ENCODE assay signal across 21 cellular contexts in genomic region chr2:75828826-75829225, GRCh38.
A peak's percentile ranks its signal among the peaks of the same experiment; 100 is the strongest.
DNase-seq lines count a peak whose midpoint lies in the region; ATAC-seq and TF ChIP-seq lines count a peak whose summit lies in the region.
"Had no signal": no experiment of that assay in that cellular context is flagged by ENCODE, and none has a peak within 500 bp of the region (broad histone marks: within the 10 kb centered on the region; RNA-seq: fewer than 3 reads in every experiment).

No MANE protein-coding gene starts in this region.

- peaks cover 11% of the 10 kb centered on the region for H3K27me3 Mint-ChIP-seq in MCF 10A (ENCODE audit: insufficient read depth, unreplicated experiment)
- no peaks in the 10 kb centered on the region for H3K27me3 Mint-ChIP-seq in activated naive CD8-positive, alpha-beta T cell treated with anti-CD3 and anti-CD28 coated beads for 36 hours
- H3K27me3 Mint-ChIP-seq: CD4-positive, alpha-beta memory T cell had no signal

- H3K4me3 Mint-ChIP-seq in MCF 10A (ENCODE audit: unreplicated experiment) = no peak overlapping the region
- H3K4me3 Mint-ChIP-seq in activated naive CD8-positive, alpha-beta T cell treated with anti-CD3 and anti-CD28 coated beads for 36 hours = no peak overlapping the region
- H3K4me3 Mint-ChIP-seq: CD14-positive monocyte; CD4-positive, alpha-beta memory T cell; GM23338; HFFc6; IgD-negative memory B cell had no signal

- POLR2A ChIA-PET in MCF 10A (lab: Yijun Ruan, JAX) = no interaction called here

- H3K36me3 ChIP-seq in breast epithelium = no peaks in the 10 kb centered on the region
- no peaks in the 10 kb centered on the region for H3K36me3 ChIP-seq in mammary epithelial cell (ENCODE audit: insufficient read depth, low read length)
- H3K36me3 ChIP-seq: BLaER1 had no signal

- WGBS in mammary epithelial cell (ENCODE audit: low coverage, missing lambda C conversion rate) = 47% methylated on average over 4 of the region's 4 CpGs

- dilution Hi-C loops in mammary epithelial cell (cut with HindIII; ENCODE audit: low sequenced_read_pairs) = no loop called here

- no peak overlapping the region for H3K27ac ChIP-seq in breast epithelium
- H3K27ac ChIP-seq in mammary epithelial cell (ENCODE audit: insufficient read depth, low read depth, low read length) = no peak overlapping the region
- H3K27ac ChIP-seq: 22Rv1, BLaER1 had no signal

- H3K9me3 ChIP-seq in breast epithelium (peaks cover 0 to 8% of the 10 kb centered on the region in 2 donors), mammary epithelial cell (replicated peaks; ENCODE audit: insufficient read depth, low read length) (no peaks in the 10 kb centered on the region)

- H3K4me1 Mint-ChIP-seq in MCF 10A (ENCODE audit: insufficient read depth, unreplicated experiment) = peaks cover 6% of the 10 kb centered on the region
- no peaks in the 10 kb centered on the region for H3K4me1 Mint-ChIP-seq in activated naive CD8-positive, alpha-beta T cell treated with anti-CD3 and anti-CD28 coated beads for 36 hours
- H3K4me1 Mint-ChIP-seq: CD14-positive monocyte; CD4-positive, alpha-beta memory T cell; GM23338; IgD-negative memory B cell had no signal

- peaks cover 14% of the 10 kb centered on the region for H3K9me3 Mint-ChIP-seq in MCF 10A (ENCODE audit: unreplicated experiment)
- peaks cover 8% of the 10 kb centered on the region for H3K9me3 Mint-ChIP-seq in activated naive CD8-positive, alpha-beta T cell treated with anti-CD3 and anti-CD28 coated beads for 36 hours
- H3K9me3 Mint-ChIP-seq: GM23338 had no signal

- no peak overlapping the region for H3K4me3 ChIP-seq in breast epithelium
- no peak overlapping the region for H3K4me3 ChIP-seq in mammary epithelial cell (replicated peaks in 1 of 3; ENCODE audit: insufficient read depth in 1 of 3, low read depth in 2 of 3, low read length in 3 of 3)
- H3K4me3 ChIP-seq: BLaER1, GM23338 had no signal

- DNase-seq in MCF 10A (ENCODE audit: unreplicated experiment) = peak; percentile 18
- DNase-seq in breast epithelium (ENCODE audit: low spot score in 2 of 2) = no peak
- DNase-seq in mammary epithelial cell = peak; percentile 14
- DNase-seq in stimulated activated CD4-positive, alpha-beta T cell treated with anti-CD3 and anti-CD28 coated beads, Interleukin-1b, Interleukin-23, amount 100 ng/mL, for 48 hours = no peak
- no peak for DNase-seq in mesenteric fat pad (ENCODE audit: low spot score)
- no peak for DNase-seq in activated naive CD8-positive, alpha-beta T cell treated with anti-CD3 and anti-CD28 coated beads for 36 hours
- DNase-seq: CD4-positive, alpha-beta memory T cell; DMS153; DMS79; GDM1; H7; HFFc6 had no signal

- in situ Hi-C loops in mammary epithelial cell (cut with MboI; ENCODE audit: low sequenced_read_pairs in 2 of 2) = no loop called here

- TF ChIP-seq CTCF in MCF 10A (IDR thresholded peaks at IDR 0.05; ENCODE audit: unreplicated experiment) = no peak
- no peak for TF ChIP-seq CTCF in breast epithelium (IDR thresholded peaks at IDR 0.05)
- TF ChIP-seq CTCF in mammary epithelial cell (conservative IDR thresholded peaks at IDR 0.05 in 1 of 2, IDR thresholded peaks at IDR 0.05 in 1 of 2; ENCODE audit: extremely low read depth in 1 of 2, insufficient read depth in 1 of 2, low read depth in 1 of 2, low read length in 2 of 2) = no peak

- no peaks in the 10 kb centered on the region for H4K20me1 ChIP-seq in mammary epithelial cell (ENCODE audit: insufficient read depth, low read length)
- H4K20me1 ChIP-seq: BLaER1 had no signal

- no peak overlapping the region for H3K9ac ChIP-seq in mammary epithelial cell (ENCODE audit: insufficient read depth, low read length)
- H3K9ac ChIP-seq: BLaER1 had no signal

- TF ChIP-seq POLR2A in breast epithelium (IDR thresholded peaks at IDR 0.05) = no peak

- intact Hi-C loops in MCF 10A (cut with micrococcal nuclease) = no loop called here
- intact Hi-C loops in breast epithelium (cut with DNase I; ENCODE audit: low total_unique reads) = no loop called here
- intact Hi-C loops in mammary epithelial cell (cut with micrococcal nuclease) = no loop called here

- no peaks in the 10 kb centered on the region for H3K4me1 ChIP-seq in breast epithelium
- no peaks in the 10 kb centered on the region for H3K4me1 ChIP-seq in mammary epithelial cell (ENCODE audit: insufficient read depth, low read length)
- H3K4me1 ChIP-seq: BLaER1 had no signal

- H2AFZ ChIP-seq in mammary epithelial cell (ENCODE audit: low read depth, low read length) = no peak overlapping the region
- H2AFZ ChIP-seq: GM23338 had no signal

- BruUV-seq in MCF 10A (replicated peaks; lab: Mats Ljungman, UMichigan) (no TSS peak), mammary epithelial cell (replicated peaks; lab: Mats Ljungman, UMichigan) (no TSS peak)

- no peaks in the 10 kb centered on the region for H3K27me3 ChIP-seq in breast epithelium
- H3K27me3 ChIP-seq in mammary epithelial cell (ENCODE audit: insufficient read depth, low read length) = peaks cover under 1% of the 10 kb centered on the region
- H3K27me3 ChIP-seq: BLaER1 had no signal

- no peaks in the 10 kb centered on the region for H3K79me2 ChIP-seq in mammary epithelial cell (ENCODE audit: insufficient read depth, low read length)

- peaks cover 6% of the 10 kb centered on the region for H3K36me3 Mint-ChIP-seq in MCF 10A (ENCODE audit: insufficient read depth, unreplicated experiment)
- H3K36me3 Mint-ChIP-seq in activated naive CD8-positive, alpha-beta T cell treated with anti-CD3 and anti-CD28 coated beads for 36 hours = no peaks in the 10 kb centered on the region
- H3K36me3 Mint-ChIP-seq: CD14-positive monocyte; CD4-positive, alpha-beta memory T cell; IgD-negative memory B cell had no signal

- CTCF ChIA-PET in MCF 10A (lab: Yijun Ruan, JAX) (no interaction called here), mammary epithelial cell (lab: Charles Lee; ENCODE audit: low non-redundant PET) (no interaction called here)

- peak; percentile 17 for ATAC-seq in esophagus mucosa
- ATAC-seq in GM21515 (IDR thresholded peaks at IDR 0.05; ENCODE audit: unreplicated experiment) = no peak
- ATAC-seq: GM23338, HCT116, HepG2 had no signal

- H3K27ac Mint-ChIP-seq in MCF 10A (ENCODE audit: low read depth, unreplicated experiment) = no peak overlapping the region
- no peak overlapping the region for H3K27ac Mint-ChIP-seq in activated naive CD8-positive, alpha-beta T cell treated with anti-CD3 and anti-CD28 coated beads for 36 hours
- H3K27ac Mint-ChIP-seq: CD14-positive monocyte; CD4-positive, alpha-beta memory T cell; GM23338; HFFc6; IgD-negative memory B cell had no signal

- no peak overlapping the region for H3K4me2 ChIP-seq in mammary epithelial cell (ENCODE audit: insufficient read depth, low read depth, low read length)
- H3K4me2 ChIP-seq: BLaER1, GM23338 had no signal

Comparison
In these comparisons a context has a peak if more than half of its experiments do, and no peak if none do; other contexts are left out.
1. DNase-seq: peak in MCF 10A (single experiment) and mammary epithelial cell (single experiment); none in breast epithelium (0 of 2), stimulated activated CD4-positive, alpha-beta T cell treated with anti-CD3 and anti-CD28 coated beads, Interleukin-1b, Interleukin-23, amount 100 ng/mL, for 48 hours (single experiment), mesenteric fat pad (single experiment) and activated naive CD8-positive, alpha-beta T cell treated with anti-CD3 and anti-CD28 coated beads for 36 hours (single experiment).